In genomic region chr13:89695343-89696257, GRCh38 we compare ENCODE assay signal across 8 cellular contexts.
A peak's percentile ranks its signal among the peaks of the same experiment; 100 is the strongest.
DNase-seq lines count a peak whose midpoint lies in the region; ATAC-seq and TF ChIP-seq lines count a peak whose summit lies in the region.

No MANE protein-coding gene starts in this region.

- in situ Hi-C loops in astrocyte of the cerebellum (cut with HindIII; ENCODE audit: low sequenced_read_pairs), result no loop called here

- no peaks in the 10 kb centered on the region for H3K27me3 ChIP-seq in MG63

- H3K4me3 ChIP-seq in GM12875 (ENCODE audit: low read depth, low read length) (no peak overlapping the region), astrocyte of the cerebellum (ENCODE audit: low read depth, low read length) (no peak overlapping the region), MG63 (no peak overlapping the region)

- H3K9me3 ChIP-seq in MG63, result peaks cover 1% of the 10 kb centered on the region; the same call in 1 of the 2 replicates

- H3K36me3 ChIP-seq in MG63, result no peaks in the 10 kb centered on the region

- peak; percentile 88 for TF ChIP-seq CTCF in 22Rv1 (IDR thresholded peaks at IDR 0.05)
- TF ChIP-seq CTCF in GM12875 (IDR thresholded peaks at IDR 0.05; ENCODE audit: borderline replicate concordance, insufficient read depth, low read depth, low read length), result peak; percentile 39; the same call in 1 of the 2 replicates
- TF ChIP-seq CTCF in astrocyte of the cerebellum (IDR thresholded peaks at IDR 0.05; ENCODE audit: low read depth, low read length, missing control alignments), result peak; percentile 80

- no peak overlapping the region for H3K27ac ChIP-seq in 22Rv1

- intact Hi-C loops in left colon (cut with DNase I, micrococcal nuclease), result no loop called here

- peak; percentile 53 for ATAC-seq in left colon

- DNase-seq in NCI-H2081 treated with DMSO at 0.1 percent for 48 hours (lab: John Stamatoyannopoulos, UW) (peak; percentile 25), astrocyte of the cerebellum (ENCODE audit: low read depth) (peak; percentile 34), left colon (peak in 1 of 2 donors; percentile 19), DMS79 (lab: John Stamatoyannopoulos, UW) (no peak), MG63 (no peak)
- no peak for DNase-seq in activated CD8-positive, alpha-beta memory T cell treated with anti-CD3 and anti-CD28 coated beads for 24 hours

Comparison
In these comparisons a context has a peak if more than half of its experiments do, and no peak if none do; other contexts are left out.
1. DNase-seq: peak in NCI-H2081 treated with DMSO at 0.1 percent for 48 hours (single experiment) and astrocyte of the cerebellum (single experiment); none in DMS79 (single experiment), MG63 (single experiment) and activated CD8-positive, alpha-beta memory T cell treated with anti-CD3 and anti-CD28 coated beads for 24 hours (single experiment).
2. Peak in every context shown above with its lines, with median percentiles within 50 percentile points of each other: CTCF ChIP-seq.